Comparison of ENCODE assay signal across 15 cellular contexts in genomic region chr6:108452725-108453195, GRCh38.
DNase-seq lines count a peak whose midpoint lies in the region; ATAC-seq, FAIRE-seq and TF ChIP-seq lines count a peak whose summit lies in the region.
"Had no signal": no experiment of that assay in that cellular context is flagged by ENCODE, and none has a peak within 500 bp of the region (broad histone marks: within the 10 kb centered on the region; RNA-seq: fewer than 3 reads in every experiment).

No MANE protein-coding gene starts in this region.

- H2BK15ac ChIP-seq in neuronal stem cell (ENCODE audit: low read length): no peak overlapping the region

- no peak for TF ChIP-seq EP300 in SK-N-SH (IDR thresholded peaks at IDR 0.05; ENCODE audit: borderline replicate concordance in 1 of 2, low read depth in 1 of 2, low read length in 1 of 2)

- H3F3A ChIP-seq in SK-N-SH (replicated peaks; ENCODE audit: insufficient read depth): peaks cover 6% of the 10 kb centered on the region

- H2AFZ ChIP-seq in SK-N-SH (ENCODE audit: low read depth) (peak overlapping the region; percentile 61; the same call in 1 of the 2 replicates), neuronal stem cell (ENCODE audit: low read length) (peak overlapping the region; percentile 71)

- H3K36me3 ChIP-seq in SK-N-SH (replicated peaks in 1 of 2; ENCODE audit: control insufficient read depth in 1 of 2, insufficient read depth in 2 of 2, low read length in 1 of 2) (no peaks in the 10 kb centered on the region), neuronal stem cell (replicated peaks in 1 of 2; ENCODE audit: control insufficient read depth in 2 of 2, insufficient read depth in 2 of 2, low read length in 2 of 2) (no peaks in the 10 kb centered on the region)
- H3K36me3 ChIP-seq: upper lobe of right lung had no signal

- H3K4me1 ChIP-seq in SK-N-SH (ENCODE audit: control insufficient read depth in 1 of 2, insufficient read depth in 2 of 2, low read depth in 1 of 2, low read length in 1 of 2) (0 out of 4 replicates have a peak, but pooled peaks cover 0 to 7% of the 10 kb centered on the region in 2 experiments), neuronal stem cell (ENCODE audit: control insufficient read depth in 2 of 2, insufficient read depth in 1 of 2, low read depth in 1 of 2, low read length in 2 of 2) (peaks cover 5 to 15% of the 10 kb centered on the region in 2 donors)

- no peak overlapping the region for H3K18ac ChIP-seq in neuronal stem cell (ENCODE audit: low read length)

- POLR2A ChIA-PET in SK-N-SH (lab: Yijun Ruan, JAX): interaction anchor here (0.6 kb wide), 1 partner anchor 89 kb away, joined by 4 read pairs; no protein-coding TSS in a partner anchor

- H3K14ac ChIP-seq in neuronal stem cell (ENCODE audit: low read length): no peak overlapping the region

- H4K20me1 ChIP-seq in SK-N-SH (ENCODE audit: insufficient read depth): no peaks in the 10 kb centered on the region

- CTCF ChIA-PET in SK-N-SH (lab: Yijun Ruan, JAX): no interaction called here

- H3K27me3 ChIP-seq in SK-N-SH (ENCODE audit: insufficient read depth): no peaks in the 10 kb centered on the region
- no peaks in the 10 kb centered on the region for H3K27me3 ChIP-seq in neuronal stem cell (ENCODE audit: control insufficient read depth in 3 of 3, insufficient read depth in 3 of 3, low read depth in 1 of 3, low read length in 3 of 3)
- H3K27me3 ChIP-seq: upper lobe of right lung had no signal

- H3K9ac ChIP-seq in SK-N-SH (no peak overlapping the region), neuronal stem cell (ENCODE audit: low read depth, low read length, poor library complexity) (no peak overlapping the region)

- H3K9me2 ChIP-seq in SK-N-SH: no peaks in the 10 kb centered on the region

- H3K4me3 Mint-ChIP-seq in activated naive CD8-positive, alpha-beta T cell treated with anti-CD3 and anti-CD28 coated beads, Interleukin-2, amount 50 U/mL, for 24 hours: no peak overlapping the region
- H3K4me3 Mint-ChIP-seq: activated naive CD8-positive, alpha-beta T cell treated with anti-CD3 and anti-CD28 coated beads, Interleukin-2, amount 10 ng/mL, durations not matched to agents 7 days and 5 days had no signal

- ATAC-seq in activated naive CD8-positive, alpha-beta T cell treated with anti-CD3 and anti-CD28 coated beads, Interleukin-2, amount 50 U/mL, for 24 hours: no peak
- ATAC-seq: PC-3, upper lobe of right lung had no signal

- 88% methylated on average over 4 of the region's 4 CpGs for WGBS in SK-N-SH (ENCODE audit: low lambda C conversion rate)
- WGBS in neuronal stem cell (ENCODE audit: extremely low coverage in 2 of 2, insufficient read length in 2 of 2, insufficient replicate concordance in 1 of 2), 2 donors: no CpG with 5 or more reads among the region's 4 CpGs

- no peak overlapping the region for H4K91ac ChIP-seq in neuronal stem cell (ENCODE audit: low read depth, low read length, poor library complexity)

- H3K4me3 ChIP-seq in AG10803 (ENCODE audit: low read length): no peak overlapping the region
- no peak overlapping the region for H3K4me3 ChIP-seq in SK-N-SH (ENCODE audit: low read depth in 2 of 2, low read length in 1 of 2)
- no peak overlapping the region for H3K4me3 ChIP-seq in neuronal stem cell (ENCODE audit: low read length in 2 of 2)
- H3K4me3 ChIP-seq: upper lobe of right lung had no signal

- H3K79me1 ChIP-seq in neuronal stem cell (ENCODE audit: low read depth, low read length): no peaks in the 10 kb centered on the region

- no peak overlapping the region for H3K27ac Mint-ChIP-seq in activated naive CD8-positive, alpha-beta T cell treated with anti-CD3 and anti-CD28 coated beads, Interleukin-2, amount 50 U/mL, for 24 hours
- H3K27ac Mint-ChIP-seq: activated naive CD8-positive, alpha-beta T cell treated with anti-CD3 and anti-CD28 coated beads, Interleukin-2, amount 10 ng/mL, durations not matched to agents 7 days and 5 days had no signal

- H3K27ac ChIP-seq in SK-N-SH (ENCODE audit: low read depth in 2 of 2, low read length in 1 of 2): peak overlapping the region in 1 of 2 experiments; percentile 45; a peak in 2 of 4 replicates
- no peak overlapping the region for H3K27ac ChIP-seq in neuronal stem cell (replicated peaks; ENCODE audit: low read length)
- H3K27ac ChIP-seq: upper lobe of right lung had no signal

- H2BK12ac ChIP-seq in neuronal stem cell (ENCODE audit: low read length): no peak overlapping the region

- H3K79me2 ChIP-seq in SK-N-SH (ENCODE audit: insufficient read depth): no peaks in the 10 kb centered on the region

- no peak for TF ChIP-seq RAD21 in SK-N-SH (IDR thresholded peaks at IDR 0.05; ENCODE audit: low read length)

- no peaks in the 10 kb centered on the region for H3K27me3 Mint-ChIP-seq in activated naive CD8-positive, alpha-beta T cell treated with anti-CD3 and anti-CD28 coated beads, Interleukin-2, amount 50 U/mL, for 24 hours
- H3K27me3 Mint-ChIP-seq: activated naive CD8-positive, alpha-beta T cell treated with anti-CD3 and anti-CD28 coated beads, Interleukin-2, amount 10 ng/mL, durations not matched to agents 7 days and 5 days had no signal

- H2BK120ac ChIP-seq in neuronal stem cell (ENCODE audit: low read depth, low read length): no peak overlapping the region

- H3K4ac ChIP-seq in neuronal stem cell (ENCODE audit: low read length): no peak overlapping the region

- no peak overlapping the region for H3K23ac ChIP-seq in neuronal stem cell (ENCODE audit: low read depth, low read length, poor library complexity)

- TF ChIP-seq CTCF in AG10803 (conservative IDR thresholded peaks at IDR 0.05; ENCODE audit: low read length) (no peak), SK-N-SH (IDR thresholded peaks at IDR 0.05) (no peak)

- H3K36me3 Mint-ChIP-seq in activated naive CD8-positive, alpha-beta T cell treated with anti-CD3 and anti-CD28 coated beads, Interleukin-2, amount 50 U/mL, for 24 hours (ENCODE audit: low read depth): no peaks in the 10 kb centered on the region

- no peak for FAIRE-seq in GM19239 (lab: Jason Lieb, UNC)
- FAIRE-seq: GM12892 had no signal

- no peak overlapping the region for H3K4me2 ChIP-seq in SK-N-SH
- no peak overlapping the region for H3K4me2 ChIP-seq in neuronal stem cell (ENCODE audit: insufficient read depth, low read length, poor library complexity, severe bottlenecking)

- H2BK5ac ChIP-seq in neuronal stem cell (ENCODE audit: low read length): no peak overlapping the region

- no peak overlapping the region for H2AK5ac ChIP-seq in neuronal stem cell (ENCODE audit: low read depth, low read length)

- H3K4me1 Mint-ChIP-seq in activated naive CD8-positive, alpha-beta T cell treated with anti-CD3 and anti-CD28 coated beads, Interleukin-2, amount 50 U/mL, for 24 hours: peaks cover 6% of the 10 kb centered on the region

- no peaks in the 10 kb centered on the region for H3K9me3 ChIP-seq in SK-N-SH
- peaks cover 0 to under 1% of the 10 kb centered on the region in 2 donors for H3K9me3 ChIP-seq in neuronal stem cell (replicated peaks in 1 of 2; ENCODE audit: control insufficient read depth in 2 of 2, insufficient read depth in 1 of 2, low read depth in 1 of 2, low read length in 2 of 2)
- H3K9me3 ChIP-seq: upper lobe of right lung had no signal

- no peak overlapping the region for H4K8ac ChIP-seq in neuronal stem cell (ENCODE audit: low read depth, low read length)

- H3K9me3 Mint-ChIP-seq in activated naive CD8-positive, alpha-beta T cell treated with anti-CD3 and anti-CD28 coated beads, Interleukin-2, amount 50 U/mL, for 24 hours: no peaks in the 10 kb centered on the region
- H3K9me3 Mint-ChIP-seq: activated naive CD8-positive, alpha-beta T cell treated with anti-CD3 and anti-CD28 coated beads, Interleukin-2, amount 10 ng/mL, durations not matched to agents 7 days and 5 days had no signal

- DNase-seq in AG10803 (ENCODE audit: low read depth) (peak; percentile 53), SK-N-SH (no peak), fibroblast of peridontal ligament (ENCODE audit: extremely low read depth) (peak; percentile 38), neuronal stem cell (ENCODE audit: low spot score) (no peak), NCI-H1436 treated with DMSO at 0.1 percent for 48 hours (lab: John Stamatoyannopoulos, UW) (no peak), GM19239 (ENCODE audit: insufficient read length, low spot score) (no peak)
- no peak for DNase-seq in activated naive CD4-positive, alpha-beta T cell treated with anti-CD3 and anti-CD28 coated beads, Interleukin-2, amount 50 U/mL, for 16 hours
- no peak for DNase-seq in activated naive CD8-positive, alpha-beta T cell treated with anti-CD3 and anti-CD28 coated beads, Interleukin-2, amount 50 U/mL, for 24 hours
- DNase-seq: activated naive CD8-positive, alpha-beta T cell treated with anti-CD3 and anti-CD28 coated beads, Interleukin-2, amount 10 ng/mL, durations not matched to agents 7 days and 5 days; H7; occipital lobe; PC-3; stimulated activated CD4-positive, alpha-beta T cell treated with anti-CD3 and anti-CD28 coated beads, Interleukin-1b, Interleukin-23, amount 100 ng/mL, for 48 hours; upper lobe of right lung had no signal

TF ChIP-seq in SK-N-SH, 30 proteins besides CTCF, POLR2A, EP300 and RAD21:
- TF ChIP-seq TCF12 (IDR thresholded peaks at IDR 0.05): no peak
- no peak for TF ChIP-seq CHD2 (IDR thresholded peaks at IDR 0.05; ENCODE audit: low read length, partially characterized antibody)
- TF ChIP-seq NRF1 (IDR thresholded peaks at IDR 0.05; ENCODE audit: low read depth, low read length): no peak

Comparison
In these comparisons a context has a peak if more than half of its experiments do, and no peak if none do; other contexts are left out.
1. DNase-seq: peak in AG10803 (single experiment) and fibroblast of peridontal ligament (single experiment); none in SK-N-SH (single experiment), neuronal stem cell (single experiment), NCI-H1436 treated with DMSO at 0.1 percent for 48 hours (single experiment), activated naive CD4-positive, alpha-beta T cell treated with anti-CD3 and anti-CD28 coated beads, Interleukin-2, amount 50 U/mL, for 16 hours (single experiment), GM19239 (single experiment) and activated naive CD8-positive, alpha-beta T cell treated with anti-CD3 and anti-CD28 coated beads, Interleukin-2, amount 50 U/mL, for 24 hours (single experiment).